ENCODE assay signal across 1 cellular context in genomic region chr21:46036696-46037337, GRCh38.
TF ChIP-seq lines count a peak whose summit lies in the region.

No MANE protein-coding gene starts in this region.

TF ChIP-seq in IMR-90, 13 proteins besides CTCF, POLR2A, EP300 and RAD21:
- TF ChIP-seq NFE2L2 (IDR thresholded peaks at IDR 0.05; ENCODE audit: low read depth, low read length) (no peak), MXI1 (IDR thresholded peaks at IDR 0.05; ENCODE audit: borderline replicate concordance, low read depth, low read length) (no peak), CEBPB (IDR thresholded peaks at IDR 0.05; ENCODE audit: low read depth, low read length) (no peak), RCOR1 (IDR thresholded peaks at IDR 0.05; ENCODE audit: insufficient replicate concordance, low read length) (no peak), USF2 (IDR thresholded peaks at IDR 0.05; ENCODE audit: low read depth, low read length) (no peak), MAZ (IDR thresholded peaks at IDR 0.05; ENCODE audit: borderline replicate concordance, low read depth, low read length) (no peak), FOS (IDR thresholded peaks at IDR 0.05; ENCODE audit: low read depth, low read length) (no peak), CHD1 (IDR thresholded peaks at IDR 0.05; ENCODE audit: low read depth, low read length) (no peak), BHLHE40 (IDR thresholded peaks at IDR 0.05; ENCODE audit: low read depth, low read length) (no peak), SMC3 (IDR thresholded peaks at IDR 0.05; ENCODE audit: low read depth, low read length) (no peak), MAFK (IDR thresholded peaks at IDR 0.05; ENCODE audit: low read depth, low read length) (no peak), RFX5 (IDR thresholded peaks at IDR 0.05; ENCODE audit: low read depth, low read length) (no peak)
- TF ChIP-seq, protein P1, sequence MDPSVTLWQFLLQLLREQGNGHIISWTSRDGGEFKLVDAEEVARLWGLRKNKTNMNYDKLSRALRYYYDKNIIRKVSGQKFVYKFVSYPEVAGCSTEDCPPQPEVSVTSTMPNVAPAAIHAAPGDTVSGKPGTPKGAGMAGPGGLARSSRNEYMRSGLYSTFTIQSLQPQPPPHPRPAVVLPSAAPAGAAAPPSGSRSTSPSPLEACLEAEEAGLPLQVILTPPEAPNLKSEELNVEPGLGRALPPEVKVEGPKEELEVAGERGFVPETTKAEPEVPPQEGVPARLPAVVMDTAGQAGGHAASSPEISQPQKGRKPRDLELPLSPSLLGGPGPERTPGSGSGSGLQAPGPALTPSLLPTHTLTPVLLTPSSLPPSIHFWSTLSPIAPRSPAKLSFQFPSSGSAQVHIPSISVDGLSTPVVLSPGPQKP (IDR thresholded peaks at IDR 0.05; ENCODE audit: borderline replicate concordance, low read depth, low read length): no peak
